In the genomic region with DNA sequence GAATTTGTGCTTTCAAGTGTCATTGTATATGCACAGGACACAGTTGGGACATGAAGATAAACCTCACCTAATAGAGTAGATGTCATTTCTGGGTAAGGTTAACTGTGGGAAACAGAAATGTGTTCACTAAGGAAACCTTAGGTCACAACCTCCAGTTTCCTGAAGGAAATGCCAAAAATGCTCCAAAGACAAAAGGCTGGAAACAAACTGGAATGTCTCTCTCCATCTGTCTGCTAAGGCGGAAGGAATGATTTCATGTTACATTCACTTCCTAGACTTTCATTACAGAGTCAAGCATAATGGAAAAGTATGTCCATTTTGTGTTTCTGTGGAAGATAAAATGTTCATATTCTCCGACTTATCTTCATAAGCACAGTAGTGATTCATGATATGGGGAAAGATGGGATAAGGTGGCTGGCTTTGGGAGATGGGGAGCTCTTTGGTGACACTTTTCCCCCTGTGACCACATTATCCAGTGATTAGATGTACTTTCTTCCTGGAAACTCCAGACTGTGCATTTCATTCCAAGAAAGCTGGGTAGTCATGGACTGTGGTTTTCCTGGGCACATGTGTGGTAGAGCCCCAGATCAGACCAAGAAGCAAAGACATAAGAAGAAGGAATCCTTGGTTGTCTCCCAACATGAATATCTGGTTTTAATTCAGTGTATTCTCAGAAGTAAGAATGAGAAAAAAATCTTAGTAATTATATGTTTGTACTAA, we compare ENCODE assay signal across 15 cellular contexts. TPM values are rescaled to one million over a fixed set of nuclear protein-coding genes. Genes with fewer than 3 reads are reported as not detected.
DNase-seq lines count a peak whose midpoint lies in the region; ATAC-seq and TF ChIP-seq lines count a peak whose summit lies in the region.
"Had no signal": no experiment of that assay in that cellular context is flagged by ENCODE, and none has a peak within 500 bp of the region (broad histone marks: within the 10 kb centered on the region; RNA-seq: fewer than 3 reads in every experiment).

No MANE protein-coding gene starts in this region.

- H3K4me3 ChIP-seq in spleen: peak overlapping the region in 1 of 8 donors; percentile 90
- no peak overlapping the region for H3K4me3 ChIP-seq in transverse colon

- no peak for ATAC-seq in activated T-cell treated with anti-CD3 and anti-CD28 coated beads, Interleukin-2, amount 50 U/mL, for 72 hours (replicated peaks in 1 of 2)
- no peak for ATAC-seq in activated CD8-positive, alpha-beta T cell treated with anti-CD3 and anti-CD28 coated beads, Interleukin-2, amount 10 ng/mL, durations not matched to agents 7 days and 5 days
- ATAC-seq: PC-3, upper lobe of right lung had no signal

- CTCF ChIA-PET in activated CD8-positive, alpha-beta T cell treated with anti-CD3 and anti-CD28 coated beads, Interleukin-2, amount 10 ng/mL, durations not matched to agents 7 days and 5 days (lab: Charles Lee): interaction anchor here (1.4 to 8.2 kb wide), 4 partner anchors 9 to 67 kb away, joined by 4 to 162 read pairs (median 16); no protein-coding TSS in a partner anchor

- no peak for TF ChIP-seq POLR2A in spleen (IDR thresholded peaks at IDR 0.05)
- no peak for TF ChIP-seq POLR2A in transverse colon (IDR thresholded peaks at IDR 0.05)

- peaks cover 67% of the 10 kb centered on the region for H3K4me1 Mint-ChIP-seq in activated T-cell treated with anti-CD3 and anti-CD28 coated beads, Interleukin-2, amount 50 U/mL, for 72 hours (ENCODE audit: low read depth)
- peaks cover 54% of the 10 kb centered on the region for H3K4me1 Mint-ChIP-seq in activated CD8-positive, alpha-beta T cell treated with anti-CD3 and anti-CD28 coated beads, Interleukin-2, amount 10 ng/mL, durations not matched to agents 7 days and 5 days (ENCODE audit: low read depth)

- peak overlapping the region; percentile 86 for H3K27ac Mint-ChIP-seq in activated T-cell treated with anti-CD3 and anti-CD28 coated beads, Interleukin-2, amount 50 U/mL, for 72 hours
- peak overlapping the region; percentile 62 for H3K27ac Mint-ChIP-seq in activated CD8-positive, alpha-beta T cell treated with anti-CD3 and anti-CD28 coated beads, Interleukin-2, amount 10 ng/mL, durations not matched to agents 7 days and 5 days

- peak overlapping the region in 7 of 8 donors; percentile 49 to 99 (median 94) for H3K27ac ChIP-seq in spleen
- H3K27ac ChIP-seq in transverse colon: no peak overlapping the region

- H3K9me3 Mint-ChIP-seq in activated T-cell treated with anti-CD3 and anti-CD28 coated beads, Interleukin-2, amount 50 U/mL, for 72 hours: no peaks in the 10 kb centered on the region
- H3K9me3 Mint-ChIP-seq in activated CD8-positive, alpha-beta T cell treated with anti-CD3 and anti-CD28 coated beads, Interleukin-2, amount 10 ng/mL, durations not matched to agents 7 days and 5 days (ENCODE audit: insufficient read depth): no peaks in the 10 kb centered on the region

- no peaks in the 10 kb centered on the region for H3K27me3 Mint-ChIP-seq in activated T-cell treated with anti-CD3 and anti-CD28 coated beads, Interleukin-2, amount 50 U/mL, for 72 hours (ENCODE audit: low read depth)
- H3K27me3 Mint-ChIP-seq in activated CD8-positive, alpha-beta T cell treated with anti-CD3 and anti-CD28 coated beads, Interleukin-2, amount 10 ng/mL, durations not matched to agents 7 days and 5 days (ENCODE audit: low read depth): no peaks in the 10 kb centered on the region

- H3K36me3 ChIP-seq in spleen (peaks cover 0 to 50% (median 13%) of the 10 kb centered on the region in 6 donors), transverse colon (no peaks in the 10 kb centered on the region)

- peaks cover 0 to 10% (median 0%) of the 10 kb centered on the region in 7 donors for H3K27me3 ChIP-seq in spleen (replicated peaks in 1 of 7)
- peaks cover 31% of the 10 kb centered on the region for H3K27me3 ChIP-seq in transverse colon
- H3K27me3 ChIP-seq: upper lobe of right lung had no signal

- H3K36me3 Mint-ChIP-seq in activated T-cell treated with anti-CD3 and anti-CD28 coated beads, Interleukin-2, amount 50 U/mL, for 72 hours (ENCODE audit: insufficient read depth in 2 of 2): peaks cover 37 to 49% of the 10 kb centered on the region in 2 donors
- peaks cover 64% of the 10 kb centered on the region for H3K36me3 Mint-ChIP-seq in activated CD8-positive, alpha-beta T cell treated with anti-CD3 and anti-CD28 coated beads, Interleukin-2, amount 10 ng/mL, durations not matched to agents 7 days and 5 days (ENCODE audit: low read depth)

- POLR2A ChIA-PET in activated CD8-positive, alpha-beta T cell treated with anti-CD3 and anti-CD28 coated beads, Interleukin-2, amount 10 ng/mL, durations not matched to agents 7 days and 5 days (lab: Charles Lee): interaction anchor here (1.0 kb wide), 1 partner anchor 179 kb away, joined by 3 read pairs; no protein-coding TSS in a partner anchor

- peaks cover 8 to 99% (median 75%) of the 10 kb centered on the region in 6 donors for H3K4me1 ChIP-seq in spleen
- H3K4me1 ChIP-seq in transverse colon: peaks cover 2 to 19% (median 9%) of the 10 kb centered on the region in 4 donors

- in situ Hi-C loops in transverse colon (cut with MboI; ENCODE audit: low pct_ligation_motif_present in 1 of 4, low pct_unique_long_range_greater_than_20kb in 1 of 4, low sequenced_read_pairs in 3 of 4): no loop called here

- intact Hi-C loops in spleen (cut with DNase I; ENCODE audit: low total_unique reads): no loop called here
- intact Hi-C loops in transverse colon (cut with DNase I; ENCODE audit: low total_unique reads): no loop called here

- 77 to 80% (median 79%) methylated on average over 2 of the region's 2 CpGs for WGBS in spleen, 5 donors
- WGBS in transverse colon (ENCODE audit: low coverage in 1 of 2), 2 donors: 91 to 92% methylated on average over 2 of the region's 2 CpGs

- no peak for TF ChIP-seq EP300 in transverse colon (IDR thresholded peaks at IDR 0.05; ENCODE audit: low read depth)

- H3K4me3 Mint-ChIP-seq in activated T-cell treated with anti-CD3 and anti-CD28 coated beads, Interleukin-2, amount 50 U/mL, for 72 hours: peak overlapping the region; percentile 78 to 97
- peak overlapping the region; percentile 98 for H3K4me3 Mint-ChIP-seq in activated CD8-positive, alpha-beta T cell treated with anti-CD3 and anti-CD28 coated beads, Interleukin-2, amount 10 ng/mL, durations not matched to agents 7 days and 5 days

- no peaks in the 10 kb centered on the region for H3K9me3 ChIP-seq in spleen
- no peaks in the 10 kb centered on the region for H3K9me3 ChIP-seq in transverse colon
- H3K9me3 ChIP-seq: upper lobe of right lung had no signal

- TF ChIP-seq CTCF in spleen (IDR thresholded peaks at IDR 0.05 in 8 of 11, conservative IDR thresholded peaks at IDR 0.05 in 3 of 11) (no peak), transverse colon (IDR thresholded peaks at IDR 0.05) (no peak)

- DNase-seq in activated T-cell treated with anti-CD3 and anti-CD28 coated beads, Interleukin-2, amount 50 U/mL, for 72 hours: no peak
- DNase-seq in activated T-cell treated with anti-CD3 and anti-CD28 coated beads, Interleukin-2, amount 50 U/mL, for 48 hours: no peak
- DNase-seq in activated CD8-positive, alpha-beta T cell treated with anti-CD3 and anti-CD28 coated beads, Interleukin-2, amount 10 ng/mL, durations not matched to agents 7 days and 5 days: no peak
- peak; percentile 97 for DNase-seq in glomerular endothelial cell (ENCODE audit: extremely low read depth, low read depth, low spot score)
- no peak for DNase-seq in spleen
- DNase-seq in H4 (ENCODE audit: low spot score): no peak
- DNase-seq in transverse colon: no peak
- DNase-seq in islet precursor cell: no peak
- DNase-seq: activated CD8-positive, alpha-beta memory T cell treated with anti-CD3 and anti-CD28 coated beads, Interleukin-2, amount 50 U/mL, for 4 hours; DND-41; HCEC 1CT; NCI-H2227 treated with DMSO at 0.1 percent for 48 hours; PC-3; T-helper 9 cell; upper lobe of right lung had no signal

RNA-seq across cellular contexts. Expression of a gene that starts 5.7 kb away (rescaled TPM):
- 100 to 1,000 TPM; 135 to 157 TPM for total RNA-seq in activated T-cell treated with anti-CD3 and anti-CD28 coated beads, Interleukin-2, amount 50 U/mL, for 72 hours
- 10 to 100 TPM; 72.8 to 76.5 TPM for total RNA-seq in activated CD8-positive, alpha-beta T cell treated with anti-CD3 and anti-CD28 coated beads, Interleukin-2, amount 10 ng/mL, durations not matched to agents 7 days and 5 days
- total RNA-seq in glomerular endothelial cell (260 and 279 TPM in 2 replicates), spleen (100 to 1,000 TPM in 6 of 7 donors, 10 to 100 TPM in 1; 83.9 to 219 (median 158) TPM), transverse colon (10 to 100 TPM in 2 of 4 donors, 1 to 10 TPM in 2; 5.6 to 58.1 (median 10.4) TPM)
- 10 to 100 TPM; 42.5 to 53.9 (median 45.4) TPM for polyA plus RNA-seq in spleen
- 3.2 and 4.9 TPM in 2 replicates for total RNA-seq in H4 (2014; rRNA removed; shearing (Covaris generic))

Comparison
In these comparisons a context has a peak if more than half of its experiments do, and no peak if none do; other contexts are left out.
1. H3K27ac ChIP-seq: peak in spleen (7 of 8); none in transverse colon (0 of 4).